ENCODE assay signal across 12 cellular contexts in the genomic region with DNA sequence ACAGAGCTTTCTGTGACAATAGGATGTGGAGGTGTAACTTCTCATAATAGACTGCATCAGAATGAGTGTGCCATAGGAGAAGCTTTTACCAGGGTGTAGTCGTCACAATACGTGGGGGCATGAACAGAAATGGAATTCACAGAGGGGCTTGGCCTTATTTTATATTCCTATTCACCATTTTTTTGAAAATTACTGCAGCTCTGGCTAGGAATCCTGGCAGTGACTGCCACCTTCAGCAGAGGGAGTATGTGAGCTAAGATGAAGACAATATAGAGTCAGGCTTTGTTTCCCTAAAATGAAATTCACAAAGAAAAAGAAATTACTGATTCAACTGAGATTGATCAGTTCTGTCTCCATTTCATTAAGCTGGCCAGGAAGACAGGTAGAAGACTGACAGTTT. TPM values are rescaled to one million over a fixed set of nuclear protein-coding genes. Genes with fewer than 3 reads are reported as not detected.
DNase-seq lines count a peak whose midpoint lies in the region; ATAC-seq and TF ChIP-seq lines count a peak whose summit lies in the region.
"Had no signal": no experiment of that assay in that cellular context is flagged by ENCODE, and none has a peak within 500 bp of the region (broad histone marks: within the 10 kb centered on the region; RNA-seq: fewer than 3 reads in every experiment).

No MANE protein-coding gene starts in this region.

- in situ Hi-C loops in ACHN (cut with HindIII; ENCODE audit: low pct_ligation_motif_present, low pct_unique_long_range_greater_than_20kb, low sequenced_read_pairs): no loop called here

- peak; percentile 38 for DNase-seq in ACHN
- peak; percentile 7 for DNase-seq in RPMI7951 (ENCODE audit: low read depth)
- DNase-seq in fibroblast of the aortic adventitia (ENCODE audit: low read depth): peak; percentile 41
- DNase-seq in amniotic stem cell (lab: John Stamatoyannopoulos, UW): no peak
- no peak for DNase-seq in C1 segment of cervical spinal cord (lab: John Stamatoyannopoulos, UW)
- DNase-seq: activated naive CD8-positive, alpha-beta T cell treated with anti-CD3 and anti-CD28 coated beads for 36 hours; DMS153; psoas muscle; T-helper 2 cell had no signal

- H3K4me3 ChIP-seq in fibroblast of the aortic adventitia (ENCODE audit: low read depth, low read length): no peak overlapping the region
- H3K4me3 ChIP-seq: psoas muscle had no signal

- TF ChIP-seq CTCF in GM12872 (IDR thresholded peaks at IDR 0.05; ENCODE audit: insufficient read depth, low read depth, low read length) (peak; percentile 43; the same call in 2 of the 3 replicates), fibroblast of the aortic adventitia (IDR thresholded peaks at IDR 0.05; ENCODE audit: insufficient read depth, low read length) (peak; percentile 75)

- no peak for ATAC-seq in GM18517 (IDR thresholded peaks at IDR 0.05; ENCODE audit: unreplicated experiment)
- ATAC-seq in HG02759 (IDR thresholded peaks at IDR 0.05; ENCODE audit: unreplicated experiment): no peak
- ATAC-seq: psoas muscle had no signal

RNA-seq across cellular contexts. Expression of a gene that starts 13.9 kb away (rescaled TPM):
- 228 and 261 TPM in 2 replicates for total RNA-seq in RPMI7951 (2014; rRNA removed; shearing (Covaris generic))
- 38.3 and 131 TPM in 2 replicates for total RNA-seq in fibroblast of the aortic adventitia (ENCODE audit: low replicate concordance)

RNA-seq across cellular contexts. Expression of a gene that starts 20.8 kb away (rescaled TPM):
- total RNA-seq in RPMI7951 (2014; rRNA removed; shearing (Covaris generic)): 0.12 and 0.88 TPM in 2 replicates
- total RNA-seq in fibroblast of the aortic adventitia (ENCODE audit: low replicate concordance): 0.45 and 6.3 TPM in 2 replicates
- total RNA-seq: activated naive CD8-positive, alpha-beta T cell treated with anti-CD3 and anti-CD28 coated beads for 36 hours had no signal

RNA-seq across cellular contexts. Expression of a gene that starts 21.7 kb away (rescaled TPM):
- total RNA-seq in RPMI7951 (2014; rRNA removed; shearing (Covaris generic)): 1.2 and 2.3 TPM in 2 replicates
- 1.4 and 2.7 TPM in 2 replicates for total RNA-seq in fibroblast of the aortic adventitia (ENCODE audit: low replicate concordance)

RNA-seq across cellular contexts. Expression of a gene that starts 54.2 kb away (rescaled TPM):
- not detected in 2 replicates for total RNA-seq in RPMI7951 (2014; rRNA removed; shearing (Covaris generic))
- not detected in 2 replicates for total RNA-seq in fibroblast of the aortic adventitia (ENCODE audit: low replicate concordance)
- total RNA-seq: activated naive CD8-positive, alpha-beta T cell treated with anti-CD3 and anti-CD28 coated beads for 36 hours; psoas muscle had no signal

Comparison
In these comparisons a context has a peak if more than half of its experiments do, and no peak if none do; other contexts are left out.
1. DNase-seq: peak in ACHN (single experiment), RPMI7951 (single experiment) and fibroblast of the aortic adventitia (single experiment); none in amniotic stem cell (single experiment) and C1 segment of cervical spinal cord (0 of 14).